In the genomic region with DNA sequence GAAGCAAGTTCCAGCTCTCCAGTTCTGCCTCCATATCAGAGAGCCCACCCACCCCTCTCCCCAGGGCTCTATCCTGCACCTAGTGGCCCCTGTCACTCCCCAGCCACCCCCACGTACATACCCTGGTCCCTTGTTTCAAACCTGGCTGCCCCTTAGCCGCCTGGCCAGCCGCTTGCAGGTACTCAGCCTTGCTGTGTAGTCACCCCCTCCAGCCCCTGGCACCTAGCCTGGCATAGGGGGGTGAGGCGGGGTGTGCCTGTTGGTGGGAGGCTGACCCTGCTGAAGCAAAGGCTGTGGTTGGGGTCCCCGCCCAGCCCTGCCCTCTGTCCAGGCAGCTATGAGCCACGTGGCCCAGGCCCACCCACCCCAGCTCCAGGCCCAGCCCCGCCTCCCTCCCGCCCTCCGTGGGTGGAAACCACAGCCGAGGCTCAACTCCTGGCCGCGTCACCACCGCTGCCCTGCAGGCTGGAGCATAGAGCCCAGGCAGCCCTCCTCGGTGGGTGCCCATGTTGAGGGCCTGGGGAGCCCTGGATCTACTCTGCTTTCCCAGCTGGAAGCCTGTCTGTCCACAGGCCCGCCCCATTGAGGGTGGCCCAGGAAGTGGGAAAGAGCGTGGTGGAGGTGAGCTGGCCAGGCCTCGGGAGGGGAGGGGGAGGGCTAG, we compare ENCODE assay signal across 10 cellular contexts. TPM values are rescaled to one million over a fixed set of nuclear protein-coding genes. Genes with fewer than 3 reads are reported as not detected.
DNase-seq lines count a peak whose midpoint lies in the region; ATAC-seq and TF ChIP-seq lines count a peak whose summit lies in the region.
"Had no signal": no experiment of that assay in that cellular context is flagged by ENCODE, and none has a peak within 500 bp of the region (broad histone marks: within the 10 kb centered on the region; RNA-seq: fewer than 3 reads in every experiment).

No MANE protein-coding gene starts in this region.

- intact Hi-C loops in prostate gland (cut with DNase I) (no loop called here), adrenal gland (cut with DNase I) (no loop called here)

- no peaks in the 10 kb centered on the region for H3K9me3 Mint-ChIP-seq in T-cell

- H3K4me3 ChIP-seq in NB4 (ENCODE audit: low read depth, low read length) = no peak overlapping the region
- peak overlapping the region; percentile 67 for H3K4me3 ChIP-seq in fibroblast of the aortic adventitia (ENCODE audit: low read depth, low read length)
- peak overlapping the region; percentile 24 to 40 for H3K4me3 ChIP-seq in prostate gland
- no peak overlapping the region for H3K4me3 ChIP-seq in adrenal gland

- H3K4me1 Mint-ChIP-seq in T-cell = peaks cover 29 to 32% (median 30%) of the 10 kb centered on the region in 3 donors

- no peak for ATAC-seq in T-cell (replicated peaks in 1 of 4)
- ATAC-seq in HG03139 (IDR thresholded peaks at IDR 0.05; ENCODE audit: unreplicated experiment) = no peak

- no peaks in the 10 kb centered on the region for H3K9me3 ChIP-seq in prostate gland
- no peaks in the 10 kb centered on the region for H3K9me3 ChIP-seq in adrenal gland (replicated peaks in 1 of 3)

- H3K27me3 ChIP-seq in prostate gland (replicated peaks; ENCODE audit: insufficient read depth) (no peaks in the 10 kb centered on the region), adrenal gland (no peaks in the 10 kb centered on the region)

- WGBS in prostate gland = 38% methylated on average over 9 of the region's 17 CpGs
- WGBS in adrenal gland, 4 donors = 26 to 56% (median 41%) methylated on average over 1 to 17 of the region's 17 CpGs

- H3K4me1 ChIP-seq in prostate gland (replicated peaks) = peaks cover 55% of the 10 kb centered on the region
- peaks cover 17 to 53% of the 10 kb centered on the region in 2 donors for H3K4me1 ChIP-seq in adrenal gland (replicated peaks in 1 of 2)

- peak; percentile 31 for DNase-seq in NB4 (ENCODE audit: low read depth)
- no peak for DNase-seq in fibroblast of the aortic adventitia (ENCODE audit: low read depth)
- no peak for DNase-seq in prostate gland (ENCODE audit: low spot score)
- DNase-seq in T-cell = no peak
- DNase-seq in DMS 273 treated with DMSO at 0.1 percent for 48 hours (lab: John Stamatoyannopoulos, UW) = no peak
- DNase-seq in adrenal gland = no peak

- H3K27me3 Mint-ChIP-seq in T-cell = no peaks in the 10 kb centered on the region

- no peak for TF ChIP-seq CTCF in C4-2B (conservative IDR thresholded peaks at IDR 0.05)
- TF ChIP-seq CTCF in NB4 (IDR thresholded peaks at IDR 0.05; ENCODE audit: low read depth, low read length) = no peak
- no peak for TF ChIP-seq CTCF in fibroblast of the aortic adventitia (IDR thresholded peaks at IDR 0.05; ENCODE audit: insufficient read depth, low read length)
- no peak for TF ChIP-seq CTCF in prostate gland (IDR thresholded peaks at IDR 0.05)
- no peak for TF ChIP-seq CTCF in adrenal gland (IDR thresholded peaks at IDR 0.05)

- POLR2A ChIA-PET in T-cell (lab: Charles Lee) = no interaction called here

- no peak overlapping the region for H3K27ac Mint-ChIP-seq in T-cell

- H3K36me3 ChIP-seq in prostate gland = no peaks in the 10 kb centered on the region
- H3K36me3 ChIP-seq in adrenal gland (replicated peaks in 1 of 2) = no peaks in the 10 kb centered on the region

- no peak for TF ChIP-seq POLR2A in NB4 (IDR thresholded peaks at IDR 0.05; ENCODE audit: extremely low read depth, insufficient read length)
- no peak for TF ChIP-seq POLR2A in prostate gland (IDR thresholded peaks at IDR 0.05)
- TF ChIP-seq POLR2A in adrenal gland (IDR thresholded peaks at IDR 0.05) = no peak

- CTCF ChIA-PET in T-cell (lab: Charles Lee) = interaction anchor here in 1 of 2 donors (0.6 kb wide), 1 partner anchor 46 kb away, joined by 4 read pairs; no protein-coding TSS in a partner anchor

- H3K36me3 Mint-ChIP-seq in T-cell = peaks cover 4% of the 10 kb centered on the region

- no peak overlapping the region for H3K4me3 Mint-ChIP-seq in T-cell

- H3K27ac ChIP-seq in C4-2B = peak overlapping the region; percentile 96
- H3K27ac ChIP-seq in prostate gland = peak overlapping the region; percentile 66 to 74
- peak overlapping the region in 1 of 5 donors; percentile 45 for H3K27ac ChIP-seq in adrenal gland

RNA-seq across cellular contexts. Expression of a gene that starts 30.8 kb away (rescaled TPM):
- total RNA-seq in fibroblast of the aortic adventitia (ENCODE audit: low replicate concordance) = 7.6 and 9.0 TPM in 2 replicates
- 100 to 1,000 TPM; 111 to 123 TPM for total RNA-seq in prostate gland
- total RNA-seq in T-cell = 10 to 100 TPM in 3 of 5 donors, 1 to 10 TPM in 2; 8.6 to 16.8 (median 12.9) TPM
- 10 to 100 TPM; 14.7 to 61.0 (median 24.6) TPM for total RNA-seq in adrenal gland
- polyA plus RNA-seq in adrenal gland = 10 to 100 TPM in 2 of 3 donors, 1 to 10 TPM in 1; 7.2 to 33.1 (median 27.5) TPM

RNA-seq across cellular contexts. Expression of a gene that starts 40.4 kb away (rescaled TPM):
- total RNA-seq in fibroblast of the aortic adventitia (ENCODE audit: low replicate concordance) = not detected in 2 replicates
- 1 to 10 TPM; 1.4 to 2.7 TPM for total RNA-seq in prostate gland
- total RNA-seq in T-cell = under 1 TPM in 3 of 5 donors, not detected in 2; 0.23 to 0.46 (median 0.41) TPM
- under 1 TPM in 2 of 8 donors, not detected in 6; 0.11 TPM for total RNA-seq in adrenal gland
- polyA plus RNA-seq in adrenal gland = under 1 TPM in 2 of 3 donors, not detected in 1; 0.10 to 0.32 TPM
- total RNA-seq: dermis microvascular lymphatic vessel endothelial cell, pulmonary artery endothelial cell had no signal

RNA-seq across cellular contexts. Expression of a gene that starts 47.7 kb away (rescaled TPM):
- total RNA-seq in fibroblast of the aortic adventitia (ENCODE audit: low replicate concordance) = not detected in 2 replicates
- total RNA-seq in prostate gland = 100 to 1,000 TPM in 1 of 2 donors, not detected in 1; 165 TPM
- 1 to 10 TPM in 2 of 5 donors, under 1 TPM in 1, not detected in 2; 0.82 to 1.7 (median 1.1) TPM for total RNA-seq in T-cell
- under 1 TPM in 2 of 8 donors, not detected in 6; 0.43 to 0.76 TPM for total RNA-seq in adrenal gland
- not detected for polyA plus RNA-seq in adrenal gland
- total RNA-seq: dermis microvascular lymphatic vessel endothelial cell, pulmonary artery endothelial cell had no signal

Comparison
In these comparisons a context has a peak if more than half of its experiments do, and no peak if none do; other contexts are left out.
1. H3K4me3 ChIP-seq: peak in fibroblast of the aortic adventitia (single experiment) and prostate gland (2 of 2); none in NB4 (single experiment) and adrenal gland (0 of 4).